Comparison of ENCODE assay signal across 1 cellular context in the genomic region with DNA sequence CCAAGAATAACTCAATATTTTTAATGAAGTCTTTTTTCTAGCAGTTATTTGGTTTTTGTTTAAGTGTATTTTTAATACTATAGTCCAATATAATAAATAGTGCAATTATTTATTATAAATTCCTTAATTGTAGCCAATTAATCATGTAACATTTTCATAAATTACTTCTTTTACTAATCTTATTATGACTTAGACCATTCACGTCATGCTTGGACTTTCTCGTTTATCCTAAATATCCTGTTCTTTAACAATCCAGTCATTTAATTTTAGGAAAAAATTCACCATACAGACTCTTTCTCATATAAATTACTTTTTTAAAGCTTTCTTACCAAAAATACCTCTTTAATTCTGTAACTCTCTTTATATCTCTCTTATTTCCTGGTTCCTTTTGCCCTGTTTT.
TF ChIP-seq lines count a peak whose summit lies in the region.

No MANE protein-coding gene starts in this region.

TF ChIP-seq in IMR-90, 13 proteins besides CTCF, POLR2A, EP300 and RAD21 (continued from another document):
- no peak for TF ChIP-seq FOS (IDR thresholded peaks at IDR 0.05; ENCODE audit: low read depth, low read length)
- no peak for TF ChIP-seq CEBPB (IDR thresholded peaks at IDR 0.05; ENCODE audit: low read depth, low read length)
- no peak for TF ChIP-seq MXI1 (IDR thresholded peaks at IDR 0.05; ENCODE audit: borderline replicate concordance, low read depth, low read length)
- no peak for TF ChIP-seq BHLHE40 (IDR thresholded peaks at IDR 0.05; ENCODE audit: low read depth, low read length)
- TF ChIP-seq MAFK (IDR thresholded peaks at IDR 0.05; ENCODE audit: low read depth, low read length) = no peak
- TF ChIP-seq, protein P1, sequence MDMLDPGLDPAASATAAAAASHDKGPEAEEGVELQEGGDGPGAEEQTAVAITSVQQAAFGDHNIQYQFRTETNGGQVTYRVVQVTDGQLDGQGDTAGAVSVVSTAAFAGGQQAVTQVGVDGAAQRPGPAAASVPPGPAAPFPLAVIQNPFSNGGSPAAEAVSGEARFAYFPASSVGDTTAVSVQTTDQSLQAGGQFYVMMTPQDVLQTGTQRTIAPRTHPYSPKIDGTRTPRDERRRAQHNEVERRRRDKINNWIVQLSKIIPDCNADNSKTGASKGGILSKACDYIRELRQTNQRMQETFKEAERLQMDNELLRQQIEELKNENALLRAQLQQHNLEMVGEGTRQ (IDR thresholded peaks at IDR 0.05; ENCODE audit: low read depth, low read length) = no peak
TF ChIP-seq in IMR-90: peak in this region for 0.
